27 cellular contexts compared by ENCODE assay signal in the genomic region with DNA sequence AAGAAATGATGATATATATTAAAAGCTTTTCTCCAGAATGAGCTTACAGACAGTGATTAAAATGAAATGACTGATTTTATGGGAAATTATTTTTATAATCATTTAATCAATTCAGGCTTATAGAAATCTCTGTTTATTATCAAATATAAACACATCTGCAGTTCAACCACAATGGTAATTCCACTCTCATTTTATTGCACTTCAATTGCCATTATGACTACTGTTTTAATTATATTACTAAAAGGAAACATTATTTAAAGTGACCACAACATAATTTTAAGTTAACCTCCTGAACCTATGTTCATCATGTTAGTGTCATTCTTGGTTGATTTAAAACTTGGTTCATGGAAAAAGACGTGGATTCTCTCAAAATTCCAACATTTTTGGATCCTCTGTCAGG.
"Had no signal": no experiment of that assay in that cellular context is flagged by ENCODE, and none has a peak within 500 bp of the region (broad histone marks: within the 10 kb centered on the region; RNA-seq: fewer than 3 reads in every experiment).

No MANE protein-coding gene starts in this region.

- DNase-seq: stimulated activated CD4-positive, alpha-beta T cell treated with anti-CD3 and anti-CD28 coated beads, Interleukin-2, amount 100 ng/mL, for 48 hours; stimulated activated CD4-positive, alpha-beta T cell treated with anti-CD3 and anti-CD28 coated beads, Interleukin-4, amount 100 ng/mL, for 1 hour; stimulated activated CD4-positive, alpha-beta T cell treated with anti-CD3 and anti-CD28 coated beads, Interleukin-4, amount 100 ng/mL, for 24 hours; stimulated activated CD4-positive, alpha-beta T cell treated with anti-CD3 and anti-CD28 coated beads, Interleukin-4, amount 100 ng/mL, for 4 hours; stimulated activated CD8-positive, alpha-beta memory T cell treated with anti-CD3 and anti-CD28 coated beads, Interleukin-4, amount 100 ng/mL, for 48 hours; stimulated activated naive B cell treated with anti-CD40 and anti-IgM and Interleukin-4, amounts not matched to agents 10 μg/mL and 1 μg/mL and 100 μg/mL, for 72 hours; stimulated activated naive CD4-positive, alpha-beta T cell; stimulated activated naive CD4-positive, alpha-beta T cell treated with Interleukin-2 at 50 U/mL for 16 hours; stimulated activated naive CD8-positive, alpha-beta T cell treated with anti-CD3 and anti-CD28 coated beads, Interleukin-15, amount 100 ng/mL, for 72 hours; stimulated activated naive CD8-positive, alpha-beta T cell treated with anti-CD3 and anti-CD28 coated beads, Interleukin-15, Interleukin-2, amounts not matched to agents 100 U/mL and 50 U/mL, for 24 hours; stomach; substantia nigra; testis; thyroid gland; tibial artery; transverse colon; trophoblast cell; upper lobe of left lung; upper lobe of right lung; uterus had no signal

- H3K27ac ChIP-seq: stomach, suprapubic skin, testis, thoracic aorta, thyroid gland, tibial artery, tibial nerve, transverse colon, upper lobe of left lung, upper lobe of right lung, uterus, vagina had no signal

- H3K27me3 ChIP-seq: stomach, suprapubic skin, testis, thyroid gland, tibial artery, tibial nerve, transverse colon, upper lobe of left lung, upper lobe of right lung, uterus, vagina had no signal

- H3K36me3 ChIP-seq: stomach, suprapubic skin, thoracic aorta, thyroid gland, tibial artery, tibial nerve, transverse colon, upper lobe of left lung, upper lobe of right lung, uterus, vagina had no signal

- ATAC-seq: stimulated activated effector memory CD8-positive, alpha-beta T cell treated with anti-CD3 and anti-CD28 coated beads, Interleukin-12 subunit alpha, Interleukin-12 subunit beta, amount 100 ng/mL, for 72 hours; stimulated activated memory B cell treated with anti-CD40 and anti-IgM and Interleukin-4, amounts not matched to agents 10 μg/mL and 1 μg/mL and 100 μg/mL, for 72 hours; stimulated activated naive B cell treated with anti-CD40 and anti-IgM and Interleukin-4, amounts not matched to agents 10 μg/mL and 1 μg/mL and 100 μg/mL, for 72 hours; stimulated activated naive CD8-positive, alpha-beta T cell treated with anti-CD3 and anti-CD28 coated beads, Interleukin-15, amount 100 ng/mL, for 72 hours; stimulated activated naive CD8-positive, alpha-beta T cell treated with anti-CD3 and anti-CD28 coated beads, Interleukin-15, Interleukin-2, amounts not matched to agents 100 U/mL and 50 U/mL, for 24 hours; upper lobe of right lung had no signal

- H3K9me3 ChIP-seq: stomach, suprapubic skin, testis, thoracic aorta, thyroid gland, tibial artery, tibial nerve, transverse colon, upper lobe of left lung, upper lobe of right lung, uterus, vagina had no signal

- H3K4me3 ChIP-seq: stomach, suprapubic skin, testis, thoracic aorta, thyroid gland, tibial artery, tibial nerve, transverse colon, upper lobe of left lung, upper lobe of right lung, uterus, vagina had no signal

- FAIRE-seq: urothelium cell line had no signal

- H3K4me1 ChIP-seq: stomach, suprapubic skin, testis, thyroid gland, tibial artery, tibial nerve, transverse colon, upper lobe of left lung, upper lobe of right lung, uterus, vagina had no signal
